In genomic region chr6:4936681-4937041, GRCh38 we compare ENCODE assay signal across 9 cellular contexts.
DNase-seq lines count a peak whose midpoint lies in the region; ATAC-seq and FAIRE-seq lines count a peak whose summit lies in the region.
"Had no signal": no experiment of that assay in that cellular context is flagged by ENCODE, and none has a peak within 500 bp of the region (broad histone marks: within the 10 kb centered on the region; RNA-seq: fewer than 3 reads in every experiment).

No MANE protein-coding gene starts in this region.

- no peak for FAIRE-seq in urothelium cell line (lab: Jason Lieb, UNC)

- H3K9me3 Mint-ChIP-seq in activated CD8-positive, alpha-beta memory T cell treated with anti-CD3 and anti-CD28 coated beads, Interleukin-2, amount 10 ng/mL, durations not matched to agents 7 days and 5 days (ENCODE audit: low read depth): no peaks in the 10 kb centered on the region
- H3K9me3 Mint-ChIP-seq: activated naive CD8-positive, alpha-beta T cell treated with anti-CD3 and anti-CD28 coated beads, Interleukin-2, amount 10 ng/mL, durations not matched to agents 7 days and 5 days had no signal

- H3K27ac Mint-ChIP-seq in activated CD8-positive, alpha-beta memory T cell treated with anti-CD3 and anti-CD28 coated beads, Interleukin-2, amount 10 ng/mL, durations not matched to agents 7 days and 5 days: no peak overlapping the region
- H3K27ac Mint-ChIP-seq: activated naive CD8-positive, alpha-beta T cell treated with anti-CD3 and anti-CD28 coated beads, Interleukin-2, amount 10 ng/mL, durations not matched to agents 7 days and 5 days had no signal

- H3K4me3 Mint-ChIP-seq in activated CD8-positive, alpha-beta memory T cell treated with anti-CD3 and anti-CD28 coated beads, Interleukin-2, amount 10 ng/mL, durations not matched to agents 7 days and 5 days: no peak overlapping the region
- H3K4me3 Mint-ChIP-seq: activated naive CD8-positive, alpha-beta T cell treated with anti-CD3 and anti-CD28 coated beads, Interleukin-2, amount 10 ng/mL, durations not matched to agents 7 days and 5 days had no signal

- no peaks in the 10 kb centered on the region for H3K27me3 Mint-ChIP-seq in activated CD8-positive, alpha-beta memory T cell treated with anti-CD3 and anti-CD28 coated beads, Interleukin-2, amount 10 ng/mL, durations not matched to agents 7 days and 5 days
- H3K27me3 Mint-ChIP-seq: activated naive CD8-positive, alpha-beta T cell treated with anti-CD3 and anti-CD28 coated beads, Interleukin-2, amount 10 ng/mL, durations not matched to agents 7 days and 5 days had no signal

- ATAC-seq in activated CD8-positive, alpha-beta memory T cell treated with anti-CD3 and anti-CD28 coated beads, Interleukin-2, amount 10 ng/mL, durations not matched to agents 7 days and 5 days: peak; percentile 38
- ATAC-seq in left colon: peak; percentile 66
- no peak for ATAC-seq in HG03378 (IDR thresholded peaks at IDR 0.05; ENCODE audit: unreplicated experiment)

- DNase-seq in activated CD8-positive, alpha-beta memory T cell treated with anti-CD3 and anti-CD28 coated beads, Interleukin-2, amount 10 ng/mL, durations not matched to agents 7 days and 5 days: no peak
- DNase-seq in activated CD8-positive, alpha-beta memory T cell treated with anti-CD3 and anti-CD28 coated beads for 24 hours: no peak
- DNase-seq in NCI-H2029 (lab: John Stamatoyannopoulos, UW) (peak; percentile 71), astrocyte of the hippocampus (ENCODE audit: low read depth, low spot score) (peak; percentile 65), left colon (no peak), urothelium cell line (ENCODE audit: low spot score) (peak; percentile 18)
- DNase-seq in activated CD4-positive, alpha-beta T cell treated with anti-CD3 and anti-CD28 coated beads for 48 hours: no peak
- DNase-seq: activated naive CD8-positive, alpha-beta T cell treated with anti-CD3 and anti-CD28 coated beads, Interleukin-2, amount 10 ng/mL, durations not matched to agents 7 days and 5 days had no signal

- intact Hi-C loops in left colon (cut with DNase I, micrococcal nuclease): no loop called here

- peaks cover 61% of the 10 kb centered on the region for H3K4me1 Mint-ChIP-seq in activated CD8-positive, alpha-beta memory T cell treated with anti-CD3 and anti-CD28 coated beads, Interleukin-2, amount 10 ng/mL, durations not matched to agents 7 days and 5 days

- H3K36me3 Mint-ChIP-seq in activated CD8-positive, alpha-beta memory T cell treated with anti-CD3 and anti-CD28 coated beads, Interleukin-2, amount 10 ng/mL, durations not matched to agents 7 days and 5 days: peaks cover 4% of the 10 kb centered on the region

- CTCF ChIA-PET in activated CD8-positive, alpha-beta memory T cell treated with anti-CD3 and anti-CD28 coated beads, Interleukin-2, amount 10 ng/mL, durations not matched to agents 7 days and 5 days (lab: Charles Lee): interaction anchor here (1.0 kb wide), 2 partner anchors 18 to 82 kb away, joined by 3 read pairs; no protein-coding TSS in a partner anchor

Comparison
In these comparisons a context has a peak if more than half of its experiments do, and no peak if none do; other contexts are left out.
1. DNase-seq: peak in NCI-H2029 (single experiment), astrocyte of the hippocampus (single experiment) and urothelium cell line (single experiment); none in activated CD8-positive, alpha-beta memory T cell treated with anti-CD3 and anti-CD28 coated beads, Interleukin-2, amount 10 ng/mL, durations not matched to agents 7 days and 5 days (single experiment), activated CD8-positive, alpha-beta memory T cell treated with anti-CD3 and anti-CD28 coated beads for 24 hours (single experiment), left colon (0 of 2) and activated CD4-positive, alpha-beta T cell treated with anti-CD3 and anti-CD28 coated beads for 48 hours (single experiment).